In the genomic region with DNA sequence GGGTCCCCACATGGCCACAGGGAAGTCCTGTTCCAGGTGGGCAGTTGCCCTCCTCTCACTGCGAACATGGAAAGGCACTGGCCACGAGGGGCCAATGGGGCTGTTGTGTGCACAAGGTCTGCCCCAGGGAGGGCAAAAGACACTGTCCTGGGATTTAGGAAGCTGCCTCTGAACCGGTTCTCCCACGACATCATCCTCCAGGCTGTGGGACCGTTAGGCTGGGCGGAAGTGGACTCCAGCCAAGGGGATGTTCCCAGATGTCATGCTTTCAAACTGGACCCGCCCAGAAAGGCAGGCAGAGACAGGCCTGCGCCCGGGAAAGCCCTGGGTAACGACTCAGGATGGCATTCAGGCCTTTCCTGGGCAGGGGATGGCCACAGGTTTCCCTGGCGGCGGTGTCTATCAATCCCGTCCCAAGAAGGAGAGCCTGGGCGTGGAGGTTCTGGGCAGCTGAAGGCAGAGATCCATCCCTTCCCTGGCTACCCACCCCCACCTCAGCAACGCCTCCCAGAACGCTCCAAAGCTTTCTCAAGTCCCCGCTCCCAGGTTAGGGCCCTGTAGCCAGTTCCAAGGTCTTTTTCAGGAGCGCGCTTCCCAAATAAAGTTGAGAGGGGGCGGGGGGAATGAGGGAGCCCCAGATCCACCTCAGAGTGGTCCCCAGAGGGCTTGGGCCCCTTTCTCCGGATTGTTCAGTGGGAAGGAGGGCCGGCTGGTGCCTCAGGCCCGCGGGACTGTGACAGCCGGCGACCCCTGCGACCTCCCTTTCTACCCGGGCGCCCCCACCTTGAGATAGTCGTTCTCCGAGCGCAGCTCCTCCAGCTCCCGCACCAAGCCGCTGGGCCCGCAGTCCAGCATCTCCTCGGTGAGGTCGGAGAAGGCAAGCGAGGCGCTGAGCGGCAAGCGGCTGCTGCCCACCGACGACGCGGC, we compare ENCODE assay signal across 8 cellular contexts. TPM values are rescaled to one million over a fixed set of nuclear protein-coding genes. Genes with fewer than 3 reads are reported as not detected.
DNase-seq lines count a peak whose midpoint lies in the region; ATAC-seq and TF ChIP-seq lines count a peak whose summit lies in the region.

No MANE protein-coding gene starts in this region.

- DNase-seq in DMS79 (lab: John Stamatoyannopoulos, UW) (peak; percentile 31), MV-4-11 (lab: John Stamatoyannopoulos, UW) (peak; percentile 63), WERI-Rb-1 (peak; percentile 66), fibroblast of the aortic adventitia (ENCODE audit: low read depth) (peak; percentile 77), RPMI8226 (no peak)
- DNase-seq in naive thymus-derived CD8-positive, alpha-beta T cell: no peak

- no peaks in the 10 kb centered on the region for H3K9me3 ChIP-seq in WERI-Rb-1 (ENCODE audit: severe bottlenecking)

- TF ChIP-seq CTCF in WERI-Rb-1 (IDR thresholded peaks at IDR 0.05; ENCODE audit: low read depth, low read length) (no peak), fibroblast of the aortic adventitia (IDR thresholded peaks at IDR 0.05; ENCODE audit: insufficient read depth, low read length) (no peak)

- POLR2A ChIA-PET in naive thymus-derived CD8-positive, alpha-beta T cell (lab: Charles Lee): interaction anchor here (0.6 to 0.9 kb wide), 3 partner anchors 9 to 256 kb away, joined by 3 read pairs; no protein-coding TSS in a partner anchor

- peak overlapping the region; percentile 15 to 80 (median 64) for H3K4me3 Mint-ChIP-seq in naive thymus-derived CD8-positive, alpha-beta T cell

- no peaks in the 10 kb centered on the region for H3K36me3 Mint-ChIP-seq in naive thymus-derived CD8-positive, alpha-beta T cell

- H3K4me3 ChIP-seq in WERI-Rb-1 (ENCODE audit: low read depth, low read length): peak overlapping the region; percentile 53
- peak overlapping the region; percentile 76 for H3K4me3 ChIP-seq in fibroblast of the aortic adventitia (ENCODE audit: low read depth, low read length)

- H3K9me3 Mint-ChIP-seq in naive thymus-derived CD8-positive, alpha-beta T cell: no peaks in the 10 kb centered on the region

- H3K36me3 ChIP-seq in WERI-Rb-1: peaks cover 26% of the 10 kb centered on the region

- peak overlapping the region; percentile 48 for H3K27ac ChIP-seq in WERI-Rb-1

- peak overlapping the region in 1 of 10 donors; percentile 18 for H3K27ac Mint-ChIP-seq in naive thymus-derived CD8-positive, alpha-beta T cell

- peaks cover 4 to 56% (median 17%) of the 10 kb centered on the region in 4 donors for H3K4me1 Mint-ChIP-seq in naive thymus-derived CD8-positive, alpha-beta T cell

- no peak for ATAC-seq in naive thymus-derived CD8-positive, alpha-beta T cell
- ATAC-seq in HG03095 (IDR thresholded peaks at IDR 0.05; ENCODE audit: unreplicated experiment) (no peak), GM18870 (IDR thresholded peaks at IDR 0.05; ENCODE audit: unreplicated experiment) (no peak)

- no peaks in the 10 kb centered on the region for H3K27me3 ChIP-seq in WERI-Rb-1 (ENCODE audit: insufficient read depth, low read depth, severe bottlenecking)

- H3K27me3 Mint-ChIP-seq in naive thymus-derived CD8-positive, alpha-beta T cell: peaks cover 0 to 5% (median 0%) of the 10 kb centered on the region in 5 donors

RNA-seq across cellular contexts. Expression of gene TLDC2, which starts 13.8 kb away (rescaled TPM):
- total RNA-seq in fibroblast of the aortic adventitia (ENCODE audit: low replicate concordance): 0.18 TPM in 1 of 2 replicates, not detected in the other
- not detected for total RNA-seq in naive thymus-derived CD8-positive, alpha-beta T cell
- under 1 TPM; 0.17 to 0.23 (median 0.20) TPM for polyA plus RNA-seq in naive thymus-derived CD8-positive, alpha-beta T cell

Comparison
In these comparisons a context has a peak if more than half of its experiments do, and no peak if none do; other contexts are left out.
1. DNase-seq: peak in DMS79 (single experiment), MV-4-11 (single experiment), WERI-Rb-1 (single experiment) and fibroblast of the aortic adventitia (single experiment); none in naive thymus-derived CD8-positive, alpha-beta T cell (0 of 10) and RPMI8226 (single experiment).